In genomic region chr5:137834498-137834897, GRCh38 we compare ENCODE assay signal across 17 cellular contexts. TPM values are rescaled to one million over a fixed set of nuclear protein-coding genes. Genes with fewer than 3 reads are reported as not detected.
DNase-seq lines count a peak whose midpoint lies in the region.
"Had no signal": no experiment of that assay in that cellular context is flagged by ENCODE, and none has a peak within 500 bp of the region (broad histone marks: within the 10 kb centered on the region; RNA-seq: fewer than 3 reads in every experiment).

No MANE protein-coding gene starts in this region.

- H3K4me2 ChIP-seq in GM23248 (ENCODE audit: unreplicated experiment): peak overlapping the region; percentile 6

- no peaks in the 10 kb centered on the region for H3K79me2 ChIP-seq in GM23248 (ENCODE audit: insufficient read depth)

- DNase-seq in GM23248: no peak
- peak; percentile 7 for DNase-seq in RPMI7951 (ENCODE audit: low read depth)
- peak; percentile 8 for DNase-seq in fibroblast of peridontal ligament (ENCODE audit: extremely low read depth)
- DNase-seq in medulla oblongata (ENCODE audit: extremely low spot score): no peak
- no peak for DNase-seq in mesenteric fat pad (ENCODE audit: low spot score)
- no peak for DNase-seq in NCI-H146 (lab: John Stamatoyannopoulos, UW)
- DNase-seq: activated CD4-positive, alpha-beta T cell treated with anti-CD3 and anti-CD28 coated beads for 1 hour; body of pancreas; cortex of kidney; foreskin keratinocyte; kidney glomerular epithelial cell; midbrain; NCI-H1436 treated with DMSO at 0.1 percent for 48 hours had no signal

- no peak overlapping the region for H2AFZ ChIP-seq in GM23248

- H4K20me1 ChIP-seq in GM23248 (ENCODE audit: insufficient read depth): no peaks in the 10 kb centered on the region

- peaks cover 26% of the 10 kb centered on the region for H3K4me1 ChIP-seq in GM23248 (ENCODE audit: insufficient read depth)
- peaks cover 10 to 29% (median 17%) of the 10 kb centered on the region in 3 donors for H3K4me1 ChIP-seq in skeletal muscle tissue (ENCODE audit: control insufficient read depth in 3 of 3, insufficient read depth in 3 of 3, low read length in 3 of 3)

- no peak overlapping the region for H3K27ac ChIP-seq in GM23248
- peak overlapping the region; percentile 97 for H3K27ac ChIP-seq in skeletal muscle tissue (ENCODE audit: low read depth, low read length)
- H3K27ac ChIP-seq: body of pancreas, foreskin keratinocyte had no signal

- H3K27me3 ChIP-seq in GM23248 (replicated peaks; ENCODE audit: insufficient read depth): peaks cover 17% of the 10 kb centered on the region; the same call in 1 of the 2 replicates
- no peaks in the 10 kb centered on the region for H3K27me3 ChIP-seq in skeletal muscle tissue (ENCODE audit: control insufficient read depth in 3 of 3, insufficient read depth in 3 of 3, low read length in 3 of 3)
- H3K27me3 ChIP-seq: body of pancreas, foreskin keratinocyte had no signal

- H3K4me3 ChIP-seq in GM23248 (no peak overlapping the region), skeletal muscle tissue (ENCODE audit: low read length in 3 of 3) (no peak overlapping the region)
- H3K4me3 ChIP-seq: body of pancreas, thoracic aorta had no signal

- H3K36me3 ChIP-seq in GM23248 (ENCODE audit: low read depth) (no peaks in the 10 kb centered on the region), skeletal muscle tissue (ENCODE audit: control insufficient read depth in 3 of 3, insufficient read depth in 3 of 3, low read length in 3 of 3) (no peaks in the 10 kb centered on the region)
- H3K36me3 ChIP-seq: thoracic aorta had no signal

- 87 to 88% methylated on average over 1 of the region's 1 CpG for WGBS in GM23248 (ENCODE audit: low coverage in 1 of 2, low lambda C conversion rate in 2 of 2, missing lambda C conversion rate in 2 of 2), 2 experiments

- H3F3A ChIP-seq in GM23248 (ENCODE audit: insufficient read depth): 0 out of 2 replicates have a peak, but pooled peaks cover 15% of the 10 kb centered on the region

- no peaks in the 10 kb centered on the region for H3K9me2 ChIP-seq in GM23248 (ENCODE audit: insufficient read depth)

- in situ Hi-C loops in GM23248 (cut with MboI): no loop called here

- H3K9me3 ChIP-seq in GM23248 (ENCODE audit: low read depth): no peaks in the 10 kb centered on the region
- no peaks in the 10 kb centered on the region for H3K9me3 ChIP-seq in skeletal muscle tissue (ENCODE audit: control insufficient read depth in 3 of 3, low read length in 3 of 3)
- H3K9me3 ChIP-seq: body of pancreas, thoracic aorta had no signal

- H3K9ac ChIP-seq in GM23248 (no peak overlapping the region), skeletal muscle tissue (ENCODE audit: low read depth in 1 of 3, low read length in 3 of 3) (peak overlapping the region in 1 of 3 donors; percentile 55)

RNA-seq across cellular contexts. Expression of gene MYOT, which starts 33.2 kb away (rescaled TPM):
- not detected in 2 replicates for total RNA-seq in GM23248 (2014; rRNA removed; shearing (Covaris generic))
- polyA plus RNA-seq in GM23248 (2016; fragmentation: Nextera tagmentation; extraction: Ambion mirVana): 0.39 TPM in 1 of 2 replicates, not detected in the other
- total RNA-seq in RPMI7951 (2014; rRNA removed; shearing (Covaris generic)): not detected in 2 replicates
- total RNA-seq in skeletal muscle tissue (54.8 TPM), mesenteric fat pad (0.64 TPM)
- total RNA-seq: M059J had no signal
- polyA plus RNA-seq: neural cell had no signal

RNA-seq across cellular contexts. Expression of gene PKD2L2, which starts 54.8 kb away (rescaled TPM):
- not detected in 2 replicates for total RNA-seq in GM23248 (2014; rRNA removed; shearing (Covaris generic))
- polyA plus RNA-seq in GM23248 (2016; fragmentation: Nextera tagmentation; extraction: Ambion mirVana): not detected in 2 replicates
- total RNA-seq in RPMI7951 (2014; rRNA removed; shearing (Covaris generic)): not detected in 2 replicates
- total RNA-seq in skeletal muscle tissue: 2.6 TPM
- total RNA-seq in mesenteric fat pad: not detected
- total RNA-seq: body of pancreas, foreskin keratinocyte, thoracic aorta had no signal
- polyA plus RNA-seq: neural cell had no signal

Comparison
In these comparisons a context has a peak if more than half of its experiments do, and no peak if none do; other contexts are left out.
1. DNase-seq: peak in RPMI7951 (single experiment) and fibroblast of peridontal ligament (single experiment); none in GM23248 (single experiment), medulla oblongata (single experiment), mesenteric fat pad (single experiment) and NCI-H146 (single experiment).
2. RNA of gene MYOT, which starts 33.2 kb away (total RNA-seq): 54.8 TPM in skeletal muscle tissue (single experiment); 0.64 TPM in mesenteric fat pad (single experiment), not detected in GM23248 and not detected in RPMI7951; every median in the first group is over 10 times any median in the second.